ENCODE assay signal across 1 cellular context in the genomic region with DNA sequence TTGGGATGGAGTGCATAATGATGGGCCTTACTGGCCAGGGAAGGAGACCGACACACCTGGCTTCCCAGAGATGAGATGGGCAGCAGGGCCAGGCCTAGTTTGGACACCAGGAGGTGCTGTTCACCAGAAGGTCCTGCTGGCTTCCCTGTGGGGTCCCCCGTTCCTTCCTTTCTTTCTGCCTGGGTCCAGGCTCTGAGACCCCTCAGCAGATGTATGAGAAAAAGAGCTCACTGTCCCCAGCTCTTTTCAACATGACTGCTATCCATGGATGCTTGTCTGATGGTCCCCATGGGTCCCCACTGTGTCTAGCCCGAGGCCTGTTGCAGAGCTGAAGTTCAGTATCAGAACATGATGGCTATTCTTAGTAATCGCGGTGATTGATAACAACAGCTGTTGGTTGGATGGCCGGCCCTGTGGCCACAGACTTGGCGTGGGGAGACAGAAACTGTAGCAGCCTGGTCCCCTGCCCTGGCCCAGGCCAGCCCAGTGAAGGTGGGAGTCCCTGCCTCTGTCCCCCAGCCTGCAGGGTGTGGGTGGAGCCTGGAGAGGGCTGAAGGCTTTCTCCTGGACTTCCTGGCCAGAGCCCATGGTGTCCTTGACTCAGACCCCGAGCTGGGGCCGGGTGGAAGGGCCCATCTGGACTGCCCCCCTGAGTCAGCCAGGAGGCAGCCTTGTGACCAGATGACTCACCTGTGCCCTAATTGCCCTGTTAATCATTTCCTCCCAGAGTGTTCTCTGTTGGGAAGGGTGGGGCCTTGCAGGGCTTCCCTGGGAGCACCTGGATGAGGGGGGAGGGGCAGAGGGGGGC.
TF ChIP-seq lines count a peak whose summit lies in the region.

No MANE protein-coding gene starts in this region.

TF ChIP-seq in HepG2, 621 proteins besides CTCF, POLR2A, EP300 and RAD21 (continued from another document and continues in another):
- no peak for TF ChIP-seq AKNA (CRISPR knock-in tag; IDR thresholded peaks at IDR 0.05; ENCODE audit: borderline replicate concordance)
- no peak; the same call in 1 of the 2 replicates for TF ChIP-seq NKX3-1 (CRISPR knock-in tag; IDR thresholded peaks at IDR 0.05)
- TF ChIP-seq ZNF709 (CRISPR knock-in tag; IDR thresholded peaks at IDR 0.05): no peak
- TF ChIP-seq BRD4 (CRISPR knock-in tag; IDR thresholded peaks at IDR 0.05): peak; percentile 13; the same call in 1 of the 2 replicates
- no peak for TF ChIP-seq DNMT1 (CRISPR knock-in tag; IDR thresholded peaks at IDR 0.05)
- TF ChIP-seq, protein P1, sequence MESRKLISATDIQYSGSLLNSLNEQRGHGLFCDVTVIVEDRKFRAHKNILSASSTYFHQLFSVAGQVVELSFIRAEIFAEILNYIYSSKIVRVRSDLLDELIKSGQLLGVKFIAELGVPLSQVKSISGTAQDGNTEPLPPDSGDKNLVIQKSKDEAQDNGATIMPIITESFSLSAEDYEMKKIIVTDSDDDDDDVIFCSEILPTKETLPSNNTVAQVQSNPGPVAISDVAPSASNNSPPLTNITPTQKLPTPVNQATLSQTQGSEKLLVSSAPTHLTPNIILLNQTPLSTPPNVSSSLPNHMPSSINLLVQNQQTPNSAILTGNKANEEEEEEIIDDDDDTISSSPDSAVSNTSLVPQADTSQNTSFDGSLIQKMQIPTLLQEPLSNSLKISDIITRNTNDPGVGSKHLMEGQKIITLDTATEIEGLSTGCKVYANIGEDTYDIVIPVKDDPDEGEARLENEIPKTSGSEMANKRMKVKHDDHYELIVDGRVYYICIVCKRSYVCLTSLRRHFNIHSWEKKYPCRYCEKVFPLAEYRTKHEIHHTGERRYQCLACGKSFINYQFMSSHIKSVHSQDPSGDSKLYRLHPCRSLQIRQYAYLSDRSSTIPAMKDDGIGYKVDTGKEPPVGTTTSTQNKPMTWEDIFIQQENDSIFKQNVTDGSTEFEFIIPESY (CRISPR knock-in tag; IDR thresholded peaks at IDR 0.05): 0 out of 2 replicates have a peak, but pooled peaks have one; percentile 2
- TF ChIP-seq NFE2 (CRISPR knock-in tag; IDR thresholded peaks at IDR 0.05): no peak
- TF ChIP-seq TFDP2 (CRISPR knock-in tag; IDR thresholded peaks at IDR 0.05): no peak; the same call in 1 of the 2 replicates
- TF ChIP-seq, protein P2, sequence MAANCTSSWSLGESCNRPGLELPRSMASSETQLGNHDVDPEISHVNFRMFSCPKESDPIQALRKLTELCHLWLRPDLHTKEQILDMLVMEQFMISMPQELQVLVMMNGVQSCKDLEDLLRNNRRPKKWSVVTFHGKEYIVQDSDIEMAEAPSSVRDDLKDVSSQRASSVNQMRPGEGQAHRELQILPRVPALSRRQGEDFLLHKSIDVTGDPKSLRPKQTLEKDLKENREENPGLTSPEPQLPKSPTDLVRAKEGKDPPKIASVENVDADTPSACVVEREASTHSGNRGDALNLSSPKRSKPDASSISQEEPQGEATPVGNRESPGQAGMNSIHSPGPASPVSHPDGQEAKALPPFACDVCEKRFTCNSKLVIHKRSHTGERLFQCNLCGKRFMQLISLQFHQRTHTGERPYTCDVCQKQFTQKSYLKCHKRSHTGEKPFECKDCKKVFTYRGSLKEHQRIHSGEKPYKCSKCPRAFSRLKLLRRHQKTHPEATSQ (CRISPR knock-in tag; IDR thresholded peaks at IDR 0.05; ENCODE audit: borderline replicate concordance): no peak
- no peak for TF ChIP-seq GFI1 (CRISPR knock-in tag; IDR thresholded peaks at IDR 0.05; ENCODE audit: borderline replicate concordance)
- TF ChIP-seq ZNF12 (CRISPR knock-in tag; IDR thresholded peaks at IDR 0.05): no peak
- TF ChIP-seq SOX13 (IDR thresholded peaks at IDR 0.05): no peak
- peak in 1 of 2 experiments; percentile 12; a peak in 1 of 4 replicates for TF ChIP-seq SOX13 (CRISPR knock-in tag; conservative IDR thresholded peaks at IDR 0.05 in 1 of 2, IDR thresholded peaks at IDR 0.05 in 1 of 2)
- no peak for TF ChIP-seq ZNF468 (CRISPR knock-in tag; IDR thresholded peaks at IDR 0.05)
- peak; percentile 76; the same call in 1 of the 2 replicates for TF ChIP-seq ZNF772 (CRISPR knock-in tag; IDR thresholded peaks at IDR 0.05)
- TF ChIP-seq HES4 (CRISPR knock-in tag; IDR thresholded peaks at IDR 0.05; ENCODE audit: borderline replicate concordance): no peak
- no peak for TF ChIP-seq ZNF225 (CRISPR knock-in tag; IDR thresholded peaks at IDR 0.05)
- TF ChIP-seq KDM5A (IDR thresholded peaks at IDR 0.05; ENCODE audit: borderline replicate concordance, low read length): no peak
- TF ChIP-seq REXO4 (CRISPR knock-in tag; IDR thresholded peaks at IDR 0.05; ENCODE audit: borderline replicate concordance): no peak
- TF ChIP-seq ZNF224 (CRISPR knock-in tag; IDR thresholded peaks at IDR 0.05): 0 out of 2 replicates have a peak, but pooled peaks have one; percentile 26
- TF ChIP-seq ZNF879 (CRISPR knock-in tag; IDR thresholded peaks at IDR 0.05): no peak
- TF ChIP-seq ZBTB42 (CRISPR knock-in tag; IDR thresholded peaks at IDR 0.05): no peak; the same call in 1 of the 2 replicates
- TF ChIP-seq ZBTB14 (CRISPR knock-in tag; IDR thresholded peaks at IDR 0.05): no peak
- TF ChIP-seq, protein P3, sequence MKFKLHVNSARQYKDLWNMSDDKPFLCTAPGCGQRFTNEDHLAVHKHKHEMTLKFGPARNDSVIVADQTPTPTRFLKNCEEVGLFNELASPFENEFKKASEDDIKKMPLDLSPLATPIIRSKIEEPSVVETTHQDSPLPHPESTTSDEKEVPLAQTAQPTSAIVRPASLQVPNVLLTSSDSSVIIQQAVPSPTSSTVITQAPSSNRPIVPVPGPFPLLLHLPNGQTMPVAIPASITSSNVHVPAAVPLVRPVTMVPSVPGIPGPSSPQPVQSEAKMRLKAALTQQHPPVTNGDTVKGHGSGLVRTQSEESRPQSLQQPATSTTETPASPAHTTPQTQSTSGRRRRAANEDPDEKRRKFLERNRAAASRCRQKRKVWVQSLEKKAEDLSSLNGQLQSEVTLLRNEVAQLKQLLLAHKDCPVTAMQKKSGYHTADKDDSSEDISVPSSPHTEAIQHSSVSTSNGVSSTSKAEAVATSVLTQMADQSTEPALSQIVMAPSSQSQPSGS (CRISPR knock-in tag; IDR thresholded peaks at IDR 0.05): peak; percentile 49; the same call in 1 of the 2 replicates
- TF ChIP-seq ZFAT (CRISPR knock-in tag; conservative IDR thresholded peaks at IDR 0.05): no peak
- TF ChIP-seq ELF3 (CRISPR knock-in tag; IDR thresholded peaks at IDR 0.05): peak; percentile 68; the same call in 1 of the 2 replicates
- TF ChIP-seq ZNF75D (CRISPR knock-in tag; IDR thresholded peaks at IDR 0.05; ENCODE audit: borderline replicate concordance): no peak
- TF ChIP-seq, protein P4, sequence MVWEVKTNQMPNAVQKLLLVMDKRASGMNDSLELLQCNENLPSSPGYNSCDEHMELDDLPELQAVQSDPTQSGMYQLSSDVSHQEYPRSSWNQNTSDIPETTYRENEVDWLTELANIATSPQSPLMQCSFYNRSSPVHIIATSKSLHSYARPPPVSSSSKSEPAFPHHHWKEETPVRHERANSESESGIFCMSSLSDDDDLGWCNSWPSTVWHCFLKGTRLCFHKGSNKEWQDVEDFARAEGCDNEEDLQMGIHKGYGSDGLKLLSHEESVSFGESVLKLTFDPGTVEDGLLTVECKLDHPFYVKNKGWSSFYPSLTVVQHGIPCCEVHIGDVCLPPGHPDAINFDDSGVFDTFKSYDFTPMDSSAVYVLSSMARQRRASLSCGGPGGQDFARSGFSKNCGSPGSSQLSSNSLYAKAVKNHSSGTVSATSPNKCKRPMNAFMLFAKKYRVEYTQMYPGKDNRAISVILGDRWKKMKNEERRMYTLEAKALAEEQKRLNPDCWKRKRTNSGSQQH (CRISPR knock-in tag; IDR thresholded peaks at IDR 0.05; ENCODE audit: low read depth): no peak; the same call in 1 of the 2 replicates
- no peak; the same call in 1 of the 2 replicates for TF ChIP-seq CHCHD3 (CRISPR knock-in tag; IDR thresholded peaks at IDR 0.05)
- no peak for TF ChIP-seq ZNF382 (CRISPR knock-in tag; IDR thresholded peaks at IDR 0.05; ENCODE audit: borderline replicate concordance)
- no peak for TF ChIP-seq NCOA1 (CRISPR knock-in tag; IDR thresholded peaks at IDR 0.05)
- no peak for TF ChIP-seq CCDC6 (CRISPR knock-in tag; IDR thresholded peaks at IDR 0.05)
- no peak for TF ChIP-seq ZHX1 (CRISPR knock-in tag; IDR thresholded peaks at IDR 0.05; ENCODE audit: low read depth)
- peak; percentile 18; the same call in 1 of the 2 replicates for TF ChIP-seq KLF11 (CRISPR knock-in tag; IDR thresholded peaks at IDR 0.05)
- peak; percentile 80; the same call in 1 of the 2 replicates for TF ChIP-seq E2F2 (CRISPR knock-in tag; IDR thresholded peaks at IDR 0.05; ENCODE audit: borderline replicate concordance)
- no peak for TF ChIP-seq NR1H2 (CRISPR knock-in tag; IDR thresholded peaks at IDR 0.05; ENCODE audit: borderline replicate concordance, low read depth)
- TF ChIP-seq HNRNPK (IDR thresholded peaks at IDR 0.05; ENCODE audit: low read depth, low read length, poor library complexity, severe bottlenecking): no peak
- no peak for TF ChIP-seq ARID2 (CRISPR knock-in tag; IDR thresholded peaks at IDR 0.05; ENCODE audit: borderline replicate concordance)
- TF ChIP-seq ZFX (CRISPR knock-in tag; IDR thresholded peaks at IDR 0.05; ENCODE audit: low read depth): no peak; the same call in 1 of the 2 replicates
- TF ChIP-seq ZSCAN9 (CRISPR knock-in tag; IDR thresholded peaks at IDR 0.05; ENCODE audit: borderline replicate concordance): no peak; the same call in 1 of the 2 replicates
- TF ChIP-seq SNAPC2 (CRISPR knock-in tag; IDR thresholded peaks at IDR 0.05): no peak
